ENCODE assay signal across 10 cellular contexts in genomic region chr3:193744048-193744821, GRCh38.
DNase-seq lines count a peak whose midpoint lies in the region; ATAC-seq and TF ChIP-seq lines count a peak whose summit lies in the region.
"Had no signal": no experiment of that assay in that cellular context is flagged by ENCODE, and none has a peak within 500 bp of the region (broad histone marks: within the 10 kb centered on the region; RNA-seq: fewer than 3 reads in every experiment).

No MANE protein-coding gene starts in this region.

- 100% methylated on average over 2 of the region's 13 CpGs for WGBS in iPS DF 6.9 (ENCODE audit: insufficient coverage, insufficient read length)
- WGBS in upper lobe of left lung, 2 donors = 57 to 66% methylated on average over 13 of the region's 13 CpGs

- intact Hi-C loops in breast epithelium (cut with DNase I; ENCODE audit: low total_unique reads) = no loop called here
- intact Hi-C loops in MCF 10A (cut with micrococcal nuclease) = no loop called here

- no peaks in the 10 kb centered on the region for H3K9me3 Mint-ChIP-seq in MCF 10A (ENCODE audit: unreplicated experiment)

- H3K4me3 ChIP-seq in breast epithelium (no peak overlapping the region), iPS DF 6.9 (ENCODE audit: low read length) (no peak overlapping the region), upper lobe of left lung (peak overlapping the region in 2 of 4 donors; percentile 0 to 28)

- no peaks in the 10 kb centered on the region for H3K4me1 Mint-ChIP-seq in MCF 10A (ENCODE audit: insufficient read depth, unreplicated experiment)

- H3K4me1 ChIP-seq in breast epithelium (no peaks in the 10 kb centered on the region), iPS DF 6.9 (ENCODE audit: control insufficient read depth, insufficient read depth, low read length) (peaks cover 6% of the 10 kb centered on the region; the same call in 1 of the 2 replicates), upper lobe of left lung (peaks cover 0 to 16% (median 0%) of the 10 kb centered on the region in 4 donors)

- H3K27me3 ChIP-seq in breast epithelium = no peaks in the 10 kb centered on the region
- H3K27me3 ChIP-seq in iPS DF 6.9 (ENCODE audit: control insufficient read depth, insufficient read depth, low read length) = no peaks in the 10 kb centered on the region
- no peaks in the 10 kb centered on the region for H3K27me3 ChIP-seq in upper lobe of left lung

- H3K27me3 Mint-ChIP-seq in MCF 10A (ENCODE audit: insufficient read depth, unreplicated experiment) = peaks cover 19% of the 10 kb centered on the region

- TF ChIP-seq EP300 in upper lobe of left lung (IDR thresholded peaks at IDR 0.05) = no peak

- DNase-seq in breast epithelium (ENCODE audit: low spot score in 2 of 2) (no peak), MCF 10A (ENCODE audit: unreplicated experiment) (no peak), NCI-H510A (lab: John Stamatoyannopoulos, UW) (peak; percentile 95), iPS DF 6.9 (ENCODE audit: low read depth, low spot score) (peak; percentile 22), upper lobe of left lung (peak in 1 of 2 donors; percentile 55), caudate nucleus (lab: John Stamatoyannopoulos, UW) (no peak), GOT3 (lab: John Stamatoyannopoulos, UW) (no peak), amniotic stem cell (lab: John Stamatoyannopoulos, UW) (no peak)
- DNase-seq: activated T-cell treated with anti-CD3 and anti-CD28 coated beads for 4 hours, NCI-H1694 treated with DMSO at 0.1 percent for 48 hours had no signal

- H3K4me3 Mint-ChIP-seq in MCF 10A (ENCODE audit: unreplicated experiment) = no peak overlapping the region

- H3K36me3 Mint-ChIP-seq in MCF 10A (ENCODE audit: insufficient read depth, unreplicated experiment) = no peaks in the 10 kb centered on the region

- no peaks in the 10 kb centered on the region for H3K36me3 ChIP-seq in breast epithelium
- no peaks in the 10 kb centered on the region for H3K36me3 ChIP-seq in iPS DF 6.9 (ENCODE audit: control insufficient read depth, insufficient read depth, low read length)
- no peaks in the 10 kb centered on the region for H3K36me3 ChIP-seq in upper lobe of left lung

- no TSS peak for BruUV-seq in MCF 10A (replicated peaks; lab: Mats Ljungman, UMichigan)

- H3K27ac Mint-ChIP-seq in MCF 10A (ENCODE audit: low read depth, unreplicated experiment) = no peak overlapping the region

- TF ChIP-seq POLR2A in breast epithelium (IDR thresholded peaks at IDR 0.05) = no peak
- TF ChIP-seq POLR2A in upper lobe of left lung (IDR thresholded peaks at IDR 0.05) = no peak

- TF ChIP-seq CTCF in breast epithelium (IDR thresholded peaks at IDR 0.05) (no peak), MCF 10A (IDR thresholded peaks at IDR 0.05; ENCODE audit: unreplicated experiment) (no peak), upper lobe of left lung (IDR thresholded peaks at IDR 0.05) (no peak)

- peak; percentile 48 to 85 for ATAC-seq in upper lobe of left lung (ENCODE audit: low FRiP score in 2 of 2)

- CTCF ChIA-PET in MCF 10A (lab: Yijun Ruan, JAX) = interaction anchor here (0.8 kb wide), 1 partner anchor 36 kb away, joined by 3 read pairs; no protein-coding TSS in a partner anchor

- no peaks in the 10 kb centered on the region for H3K9me3 ChIP-seq in breast epithelium
- no peaks in the 10 kb centered on the region for H3K9me3 ChIP-seq in iPS DF 6.9 (ENCODE audit: control insufficient read depth, insufficient read depth, low read length)
- H3K9me3 ChIP-seq in upper lobe of left lung = no peaks in the 10 kb centered on the region

- peak overlapping the region; percentile 8 to 10 for H3K27ac ChIP-seq in breast epithelium
- no peak overlapping the region for H3K27ac ChIP-seq in iPS DF 6.9 (ENCODE audit: low read length)
- peak overlapping the region in 3 of 4 donors; percentile 13 to 20 (median 14) for H3K27ac ChIP-seq in upper lobe of left lung
- H3K27ac ChIP-seq in caudate nucleus (ENCODE audit: low read depth, low read length) = no peak overlapping the region

- POLR2A ChIA-PET in MCF 10A (lab: Yijun Ruan, JAX) = interaction anchor here (0.7 kb wide), 1 partner anchor 121 kb away, joined by 3 read pairs; no protein-coding TSS in a partner anchor

Comparison
In these comparisons a context has a peak if more than half of its experiments do, and no peak if none do; other contexts are left out.
1. DNase-seq: peak in NCI-H510A (single experiment) and iPS DF 6.9 (single experiment); none in breast epithelium (0 of 2), MCF 10A (single experiment), caudate nucleus (0 of 61), GOT3 (single experiment) and amniotic stem cell (single experiment).
2. H3K27ac ChIP-seq: peak in breast epithelium (2 of 2) and upper lobe of left lung (3 of 4); none in iPS DF 6.9 (single experiment) and caudate nucleus (single experiment).